ENCODE assay signal across 23 cellular contexts in genomic region chr5:111404270-111404769, GRCh38.
"Had no signal": no experiment of that assay in that cellular context is flagged by ENCODE, and none has a peak within 500 bp of the region (broad histone marks: within the 10 kb centered on the region; RNA-seq: fewer than 3 reads in every experiment).

No MANE protein-coding gene starts in this region.

- H3K36me3 Mint-ChIP-seq: natural killer cell had no signal

- H3K27ac ChIP-seq: spleen, testis, uterus had no signal

- H3K9me3 ChIP-seq: testis, uterus had no signal

- H3K27ac Mint-ChIP-seq: activated B cell treated with CpG ODN at 0.5 μM for 24 hours; activated CD4-positive, alpha-beta T cell treated with anti-CD3 and anti-CD28 coated beads for 36 hours; activated naive CD4-positive, alpha-beta T cell treated with anti-CD3 and anti-CD28 coated beads for 36 hours; activated T-cell treated with anti-CD3 and anti-CD28 coated beads, Interleukin-2, amount 50 U/mL, for 24 hours; activated T-helper 2 cell treated with anti-CD3 and anti-CD28 coated beads, Interferon-gamma antibody, Interleukin-2, Interleukin-4, amounts not matched to agents 10 μg/mL and 5 μg/mL and 100 μg/mL, durations not matched to agents 14 hours and 24 hours and 36 hours; natural killer cell; progenitor cell of endocrine pancreas; T-cell; T-helper 2 cell treated with Interferon-gamma antibody and Interleukin-4, amounts not matched to agents 5 μg/mL and 100 μg/mL, for 36 hours had no signal

- H3K36me3 ChIP-seq: spleen, uterus had no signal

- H3K4me3 ChIP-seq: spleen, testis, uterus had no signal

- H3K4me3 Mint-ChIP-seq: activated B cell treated with CpG ODN at 0.5 μM for 24 hours; activated CD4-positive, alpha-beta T cell treated with anti-CD3 and anti-CD28 coated beads for 36 hours; activated naive CD4-positive, alpha-beta T cell treated with anti-CD3 and anti-CD28 coated beads for 36 hours; activated T-cell treated with anti-CD3 and anti-CD28 coated beads, Interleukin-2, amount 50 U/mL, for 24 hours; natural killer cell; T-cell; T-helper 2 cell treated with Interferon-gamma antibody and Interleukin-4, amounts not matched to agents 5 μg/mL and 100 μg/mL, for 36 hours had no signal

- H3K4me1 Mint-ChIP-seq: activated B cell treated with CpG ODN at 0.5 μM for 24 hours, natural killer cell had no signal

- ATAC-seq: activated CD4-positive, alpha-beta T cell treated with anti-CD3 and anti-CD28 coated beads for 36 hours; esophagus mucosa; left ventricle myocardium superior; natural killer cell; T-cell had no signal

- H3K27me3 Mint-ChIP-seq: activated B cell treated with CpG ODN at 0.5 μM for 24 hours; activated CD4-positive, alpha-beta T cell treated with anti-CD3 and anti-CD28 coated beads for 36 hours; activated T-cell treated with anti-CD3 and anti-CD28 coated beads, Interleukin-2, amount 50 U/mL, for 24 hours; T-cell had no signal

- H3K27me3 ChIP-seq: spleen, testis, uterus had no signal

- DNase-seq: activated B cell treated with CpG ODN at 0.5 μM for 24 hours; activated CD4-positive, alpha-beta T cell treated with anti-CD3 and anti-CD28 coated beads for 36 hours; activated CD4-positive, alpha-beta T cell treated with anti-CD3 and anti-CD28 coated beads, Interleukin-2, amount 50 U/mL, for 4 hours; activated CD8-positive, alpha-beta memory T cell treated with anti-CD3 and anti-CD28 coated beads for 24 hours; activated CD8-positive, alpha-beta memory T cell treated with anti-CD3 and anti-CD28 coated beads, Interleukin-2, amount 50 U/mL, for 4 hours; activated naive CD4-positive, alpha-beta T cell treated with anti-CD3 and anti-CD28 coated beads for 36 hours; activated T-cell treated with anti-CD3 and anti-CD28 coated beads, Interleukin-2, amount 50 U/mL, for 24 hours; effector memory CD4-positive, alpha-beta T cell; left ventricle myocardium superior; mammary epithelial cell; midbrain; natural killer cell; spleen; stimulated activated CD4-positive, alpha-beta T cell treated with anti-CD3 and anti-CD28 coated beads, Interleukin-4, amount 100 ng/mL, for 1 hour; stimulated activated naive CD4-positive, alpha-beta T cell; T-cell; testis; trophoblast cell; uterus had no signal

- H3K9me3 Mint-ChIP-seq: activated B cell treated with CpG ODN at 0.5 μM for 24 hours had no signal

- H3K4me1 ChIP-seq: spleen, testis, uterus had no signal
